2 cellular contexts compared by ENCODE assay signal in the genomic region with DNA sequence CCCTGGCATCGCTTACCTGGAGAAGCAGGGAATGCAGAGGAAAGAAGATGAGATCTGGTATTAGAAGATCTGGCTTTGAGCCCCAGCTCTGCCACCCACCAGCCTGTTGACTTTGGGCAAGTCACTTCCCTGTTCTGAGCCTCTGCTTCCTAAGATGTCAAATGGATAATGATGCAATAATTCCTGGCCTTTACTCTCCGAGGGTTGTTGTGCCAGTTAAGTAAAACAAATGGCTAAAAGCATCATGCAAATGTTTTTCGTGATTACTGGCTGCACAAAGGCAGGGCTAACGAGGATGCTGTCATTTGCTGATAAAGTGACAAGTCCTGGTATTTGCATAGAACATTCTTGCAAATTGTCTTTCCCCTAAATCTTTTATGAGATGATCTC.
TF ChIP-seq lines count a peak whose summit lies in the region.

No MANE protein-coding gene starts in this region.

TF ChIP-seq in SK-N-SH, 30 proteins besides CTCF, POLR2A, EP300 and RAD21 (continued from another document):
- TF ChIP-seq, protein P1, sequence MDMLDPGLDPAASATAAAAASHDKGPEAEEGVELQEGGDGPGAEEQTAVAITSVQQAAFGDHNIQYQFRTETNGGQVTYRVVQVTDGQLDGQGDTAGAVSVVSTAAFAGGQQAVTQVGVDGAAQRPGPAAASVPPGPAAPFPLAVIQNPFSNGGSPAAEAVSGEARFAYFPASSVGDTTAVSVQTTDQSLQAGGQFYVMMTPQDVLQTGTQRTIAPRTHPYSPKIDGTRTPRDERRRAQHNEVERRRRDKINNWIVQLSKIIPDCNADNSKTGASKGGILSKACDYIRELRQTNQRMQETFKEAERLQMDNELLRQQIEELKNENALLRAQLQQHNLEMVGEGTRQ (IDR thresholded peaks at IDR 0.05; ENCODE audit: borderline replicate concordance, low read depth, low read length) = no peak
- TF ChIP-seq, protein P2, sequence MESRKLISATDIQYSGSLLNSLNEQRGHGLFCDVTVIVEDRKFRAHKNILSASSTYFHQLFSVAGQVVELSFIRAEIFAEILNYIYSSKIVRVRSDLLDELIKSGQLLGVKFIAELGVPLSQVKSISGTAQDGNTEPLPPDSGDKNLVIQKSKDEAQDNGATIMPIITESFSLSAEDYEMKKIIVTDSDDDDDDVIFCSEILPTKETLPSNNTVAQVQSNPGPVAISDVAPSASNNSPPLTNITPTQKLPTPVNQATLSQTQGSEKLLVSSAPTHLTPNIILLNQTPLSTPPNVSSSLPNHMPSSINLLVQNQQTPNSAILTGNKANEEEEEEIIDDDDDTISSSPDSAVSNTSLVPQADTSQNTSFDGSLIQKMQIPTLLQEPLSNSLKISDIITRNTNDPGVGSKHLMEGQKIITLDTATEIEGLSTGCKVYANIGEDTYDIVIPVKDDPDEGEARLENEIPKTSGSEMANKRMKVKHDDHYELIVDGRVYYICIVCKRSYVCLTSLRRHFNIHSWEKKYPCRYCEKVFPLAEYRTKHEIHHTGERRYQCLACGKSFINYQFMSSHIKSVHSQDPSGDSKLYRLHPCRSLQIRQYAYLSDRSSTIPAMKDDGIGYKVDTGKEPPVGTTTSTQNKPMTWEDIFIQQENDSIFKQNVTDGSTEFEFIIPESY (IDR thresholded peaks at IDR 0.05; ENCODE audit: borderline replicate concordance, low read depth) = no peak
- no peak for TF ChIP-seq CHD2 (IDR thresholded peaks at IDR 0.05; ENCODE audit: low read length, partially characterized antibody)
TF ChIP-seq in SK-N-SH: peak in this region for 0.

TF ChIP-seq in SK-N-SH treated with all-trans-retinoic acid at 6 μM for 48 hours, 23 proteins besides CTCF, POLR2A, EP300 and RAD21 (continued from another document):
- TF ChIP-seq, protein P3, sequence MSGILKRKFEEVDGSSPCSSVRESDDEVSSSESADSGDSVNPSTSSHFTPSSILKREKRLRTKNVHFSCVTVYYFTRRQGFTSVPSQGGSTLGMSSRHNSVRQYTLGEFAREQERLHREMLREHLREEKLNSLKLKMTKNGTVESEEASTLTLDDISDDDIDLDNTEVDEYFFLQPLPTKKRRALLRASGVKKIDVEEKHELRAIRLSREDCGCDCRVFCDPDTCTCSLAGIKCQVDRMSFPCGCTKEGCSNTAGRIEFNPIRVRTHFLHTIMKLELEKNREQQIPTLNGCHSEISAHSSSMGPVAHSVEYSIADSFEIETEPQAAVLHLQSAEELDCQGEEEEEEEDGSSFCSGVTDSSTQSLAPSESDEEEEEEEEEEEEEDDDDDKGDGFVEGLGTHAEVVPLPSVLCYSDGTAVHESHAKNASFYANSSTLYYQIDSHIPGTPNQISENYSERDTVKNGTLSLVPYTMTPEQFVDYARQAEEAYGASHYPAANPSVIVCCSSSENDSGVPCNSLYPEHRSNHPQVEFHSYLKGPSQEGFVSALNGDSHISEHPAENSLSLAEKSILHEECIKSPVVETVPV (CRISPR knock-in tag; IDR thresholded peaks at IDR 0.05) = no peak
- no peak for TF ChIP-seq ZC3H10 (CRISPR knock-in tag; IDR thresholded peaks at IDR 0.05)
- TF ChIP-seq, protein P4, sequence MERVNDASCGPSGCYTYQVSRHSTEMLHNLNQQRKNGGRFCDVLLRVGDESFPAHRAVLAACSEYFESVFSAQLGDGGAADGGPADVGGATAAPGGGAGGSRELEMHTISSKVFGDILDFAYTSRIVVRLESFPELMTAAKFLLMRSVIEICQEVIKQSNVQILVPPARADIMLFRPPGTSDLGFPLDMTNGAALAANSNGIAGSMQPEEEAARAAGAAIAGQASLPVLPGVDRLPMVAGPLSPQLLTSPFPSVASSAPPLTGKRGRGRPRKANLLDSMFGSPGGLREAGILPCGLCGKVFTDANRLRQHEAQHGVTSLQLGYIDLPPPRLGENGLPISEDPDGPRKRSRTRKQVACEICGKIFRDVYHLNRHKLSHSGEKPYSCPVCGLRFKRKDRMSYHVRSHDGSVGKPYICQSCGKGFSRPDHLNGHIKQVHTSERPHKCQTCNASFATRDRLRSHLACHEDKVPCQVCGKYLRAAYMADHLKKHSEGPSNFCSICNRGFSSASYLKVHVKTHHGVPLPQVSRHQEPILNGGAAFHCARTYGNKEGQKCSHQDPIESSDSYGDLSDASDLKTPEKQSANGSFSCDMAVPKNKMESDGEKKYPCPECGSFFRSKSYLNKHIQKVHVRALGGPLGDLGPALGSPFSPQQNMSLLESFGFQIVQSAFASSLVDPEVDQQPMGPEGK (CRISPR knock-in tag; IDR thresholded peaks at IDR 0.05; ENCODE audit: borderline replicate concordance) = no peak
- TF ChIP-seq, protein P5, sequence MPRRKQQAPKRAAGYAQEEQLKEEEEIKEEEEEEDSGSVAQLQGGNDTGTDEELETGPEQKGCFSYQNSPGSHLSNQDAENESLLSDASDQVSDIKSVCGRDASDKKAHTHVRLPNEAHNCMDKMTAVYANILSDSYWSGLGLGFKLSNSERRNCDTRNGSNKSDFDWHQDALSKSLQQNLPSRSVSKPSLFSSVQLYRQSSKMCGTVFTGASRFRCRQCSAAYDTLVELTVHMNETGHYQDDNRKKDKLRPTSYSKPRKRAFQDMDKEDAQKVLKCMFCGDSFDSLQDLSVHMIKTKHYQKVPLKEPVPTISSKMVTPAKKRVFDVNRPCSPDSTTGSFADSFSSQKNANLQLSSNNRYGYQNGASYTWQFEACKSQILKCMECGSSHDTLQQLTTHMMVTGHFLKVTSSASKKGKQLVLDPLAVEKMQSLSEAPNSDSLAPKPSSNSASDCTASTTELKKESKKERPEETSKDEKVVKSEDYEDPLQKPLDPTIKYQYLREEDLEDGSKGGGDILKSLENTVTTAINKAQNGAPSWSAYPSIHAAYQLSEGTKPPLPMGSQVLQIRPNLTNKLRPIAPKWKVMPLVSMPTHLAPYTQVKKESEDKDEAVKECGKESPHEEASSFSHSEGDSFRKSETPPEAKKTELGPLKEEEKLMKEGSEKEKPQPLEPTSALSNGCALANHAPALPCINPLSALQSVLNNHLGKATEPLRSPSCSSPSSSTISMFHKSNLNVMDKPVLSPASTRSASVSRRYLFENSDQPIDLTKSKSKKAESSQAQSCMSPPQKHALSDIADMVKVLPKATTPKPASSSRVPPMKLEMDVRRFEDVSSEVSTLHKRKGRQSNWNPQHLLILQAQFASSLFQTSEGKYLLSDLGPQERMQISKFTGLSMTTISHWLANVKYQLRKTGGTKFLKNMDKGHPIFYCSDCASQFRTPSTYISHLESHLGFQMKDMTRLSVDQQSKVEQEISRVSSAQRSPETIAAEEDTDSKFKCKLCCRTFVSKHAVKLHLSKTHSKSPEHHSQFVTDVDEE (CRISPR knock-in tag; IDR thresholded peaks at IDR 0.05) = no peak
- TF ChIP-seq ESRRG (CRISPR knock-in tag; IDR thresholded peaks at IDR 0.05) = no peak
- TF ChIP-seq TOX (CRISPR knock-in tag; IDR thresholded peaks at IDR 0.05; ENCODE audit: borderline replicate concordance) = no peak
